Comparison of ENCODE assay signal across 8 cellular contexts in the genomic region with DNA sequence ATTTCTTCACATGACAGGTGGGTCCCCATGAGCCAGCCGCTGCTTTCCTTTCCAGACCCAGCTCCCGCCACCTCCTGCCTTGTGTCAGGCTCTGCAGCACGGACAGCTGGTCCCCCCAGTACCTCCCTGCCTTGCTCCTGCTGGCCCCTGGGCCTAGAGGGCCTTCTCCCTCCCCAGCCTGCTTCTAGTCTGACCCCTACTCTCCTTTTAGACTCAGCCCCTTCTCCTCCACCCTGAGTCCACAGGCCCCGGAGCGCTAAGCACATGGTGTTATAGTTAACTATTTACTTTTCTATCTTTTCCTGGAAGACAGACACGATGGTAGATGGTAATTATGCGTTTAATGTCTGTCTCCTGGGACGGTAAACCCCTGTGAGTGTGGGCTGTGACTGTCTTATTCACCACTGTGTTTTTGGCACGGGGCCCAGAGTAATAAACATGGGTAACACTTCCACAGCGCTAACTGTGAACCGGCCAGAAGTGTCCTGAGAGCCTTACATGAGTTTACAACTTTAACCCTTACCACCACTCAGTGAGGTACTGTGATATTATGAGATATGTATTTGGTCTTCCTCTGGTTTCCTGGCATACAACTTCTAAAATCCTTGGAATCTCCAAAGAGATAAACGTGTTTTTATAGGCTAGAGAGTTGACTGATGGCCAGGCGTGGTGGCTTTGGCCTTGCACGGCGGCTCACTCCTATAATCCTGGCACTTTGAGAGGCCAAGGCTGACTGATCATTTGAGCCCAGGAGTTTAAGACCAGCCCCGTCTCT. TPM values are rescaled to one million over a fixed set of nuclear protein-coding genes. Genes with fewer than 3 reads are reported as not detected.
DNase-seq lines count a peak whose midpoint lies in the region; ATAC-seq and TF ChIP-seq lines count a peak whose summit lies in the region.

No MANE protein-coding gene starts in this region.

- H3K4me3 Mint-ChIP-seq in stimulated activated memory B cell treated with anti-CD40 and anti-IgM and Interleukin-4, amounts not matched to agents 10 μg/mL and 1 μg/mL and 100 μg/mL, for 72 hours, result no peak overlapping the region

- no peaks in the 10 kb centered on the region for H3K9me3 Mint-ChIP-seq in stimulated activated memory B cell treated with anti-CD40 and anti-IgM and Interleukin-4, amounts not matched to agents 10 μg/mL and 1 μg/mL and 100 μg/mL, for 72 hours

- no peaks in the 10 kb centered on the region for H3K27me3 Mint-ChIP-seq in stimulated activated memory B cell treated with anti-CD40 and anti-IgM and Interleukin-4, amounts not matched to agents 10 μg/mL and 1 μg/mL and 100 μg/mL, for 72 hours

- H3K27ac ChIP-seq in left ventricle myocardium inferior (replicated peaks), result peak overlapping the region; percentile 75
- no peak overlapping the region for H3K27ac ChIP-seq in ascending aorta

- ATAC-seq in stimulated activated memory B cell treated with anti-CD40 and anti-IgM and Interleukin-4, amounts not matched to agents 10 μg/mL and 1 μg/mL and 100 μg/mL, for 72 hours, result no peak
- ATAC-seq in GM21576 (IDR thresholded peaks at IDR 0.05; ENCODE audit: unreplicated experiment), result no peak

- intact Hi-C loops in left ventricle myocardium inferior (cut with micrococcal nuclease), result no loop called here
- intact Hi-C loops in ascending aorta (cut with DNase I), result no loop called here

- H3K4me1 Mint-ChIP-seq in stimulated activated memory B cell treated with anti-CD40 and anti-IgM and Interleukin-4, amounts not matched to agents 10 μg/mL and 1 μg/mL and 100 μg/mL, for 72 hours, result peaks cover 14% of the 10 kb centered on the region

- peaks cover 49% of the 10 kb centered on the region for H3K36me3 Mint-ChIP-seq in stimulated activated memory B cell treated with anti-CD40 and anti-IgM and Interleukin-4, amounts not matched to agents 10 μg/mL and 1 μg/mL and 100 μg/mL, for 72 hours

- peak overlapping the region; percentile 10 for H3K27ac Mint-ChIP-seq in stimulated activated memory B cell treated with anti-CD40 and anti-IgM and Interleukin-4, amounts not matched to agents 10 μg/mL and 1 μg/mL and 100 μg/mL, for 72 hours

- no peaks in the 10 kb centered on the region for H3K9me3 ChIP-seq in left ventricle myocardium inferior (replicated peaks)
- no peaks in the 10 kb centered on the region for H3K9me3 ChIP-seq in ascending aorta

- peaks cover 51% of the 10 kb centered on the region for H3K4me1 ChIP-seq in left ventricle myocardium inferior
- no peaks in the 10 kb centered on the region for H3K4me1 ChIP-seq in ascending aorta

- no peaks in the 10 kb centered on the region for H3K27me3 ChIP-seq in left ventricle myocardium inferior (ENCODE audit: low read depth)
- no peaks in the 10 kb centered on the region for H3K27me3 ChIP-seq in ascending aorta

- H3K4me3 ChIP-seq in left ventricle myocardium inferior (no peak overlapping the region), ascending aorta (no peak overlapping the region)

- peaks cover 47% of the 10 kb centered on the region for H3K36me3 ChIP-seq in left ventricle myocardium inferior
- peaks cover 8 to 9% of the 10 kb centered on the region in 2 donors for H3K36me3 ChIP-seq in ascending aorta

- no peak for TF ChIP-seq CTCF in left ventricle myocardium inferior (IDR thresholded peaks at IDR 0.05; ENCODE audit: borderline replicate concordance)
- no peak for TF ChIP-seq CTCF in GM20000 (IDR thresholded peaks at IDR 0.05; ENCODE audit: extremely low read depth, missing control alignments)
- no peak for TF ChIP-seq CTCF in ascending aorta (IDR thresholded peaks at IDR 0.05)

- DNase-seq in DMS79 treated with DMSO at 0.1 percent for 48 hours (lab: John Stamatoyannopoulos, UW), result peak; percentile 94
- DNase-seq in NAMALWA (ENCODE audit: low spot score), result peak; percentile 35
- peak; percentile 75 for DNase-seq in SW480 (ENCODE audit: low spot score)
- no peak for DNase-seq in left ventricle myocardium inferior
- DNase-seq in GM20000 (ENCODE audit: low spot score), result no peak
- DNase-seq in ascending aorta (ENCODE audit: low spot score in 2 of 2), result no peak

RNA-seq across cellular contexts. Expression of a gene that starts 41.2 kb away (rescaled TPM):
- 220 TPM for total RNA-seq in left ventricle myocardium inferior
- total RNA-seq in ascending aorta, result 59.2 TPM

Comparison
In these comparisons a context has a peak if more than half of its experiments do, and no peak if none do; other contexts are left out.
1. DNase-seq: peak in DMS79 treated with DMSO at 0.1 percent for 48 hours (single experiment), NAMALWA (single experiment) and SW480 (single experiment); none in left ventricle myocardium inferior (single experiment), GM20000 (single experiment) and ascending aorta (0 of 2).